ENCODE assay signal across 1 cellular context in the genomic region with DNA sequence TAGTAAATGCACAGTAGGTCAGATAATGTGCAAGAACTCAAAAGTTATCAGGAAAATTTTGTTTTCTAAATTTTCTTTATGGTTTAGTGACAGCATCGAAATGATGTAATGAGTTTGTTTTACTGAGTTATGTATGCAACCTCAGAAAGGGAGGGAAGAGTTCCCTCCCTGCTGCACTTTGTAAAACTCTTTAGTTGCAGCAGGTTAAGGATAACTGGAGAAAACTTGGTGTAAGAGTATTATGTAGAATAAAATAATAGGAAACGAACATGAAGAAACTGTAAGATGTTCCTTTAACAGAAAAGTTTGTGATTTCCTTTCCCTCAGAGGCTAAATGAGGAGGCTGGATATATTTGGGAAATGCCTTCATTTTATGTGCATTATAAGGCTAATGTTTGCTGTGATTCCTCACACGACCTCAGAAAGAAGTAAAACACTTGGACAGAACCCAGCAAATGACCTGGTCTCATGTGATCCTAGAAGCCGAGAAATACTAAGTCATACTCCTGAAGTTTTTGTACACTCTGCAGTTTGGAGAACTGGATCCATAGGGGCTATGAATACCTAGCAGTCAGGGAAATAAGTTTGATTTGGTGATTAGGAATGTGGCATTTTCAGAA.
TF ChIP-seq lines count a peak whose summit lies in the region.

No MANE protein-coding gene starts in this region.

TF ChIP-seq in SK-N-SH treated with all-trans-retinoic acid at 6 μM for 48 hours, 23 proteins besides CTCF, POLR2A, EP300 and RAD21 (continued from another document):
- TF ChIP-seq TOX (CRISPR knock-in tag; IDR thresholded peaks at IDR 0.05; ENCODE audit: borderline replicate concordance) (no peak), ARNTL (CRISPR knock-in tag; IDR thresholded peaks at IDR 0.05; ENCODE audit: borderline replicate concordance, low read depth) (no peak), ZNF70 (CRISPR knock-in tag; IDR thresholded peaks at IDR 0.05) (no peak), ESRRG (CRISPR knock-in tag; IDR thresholded peaks at IDR 0.05) (no peak), BACH2 (CRISPR knock-in tag; IDR thresholded peaks at IDR 0.05; ENCODE audit: borderline replicate concordance) (no peak), PATZ1 (CRISPR knock-in tag; IDR thresholded peaks at IDR 0.05; ENCODE audit: borderline replicate concordance) (no peak)
